20 cellular contexts compared by ENCODE assay signal in the genomic region with DNA sequence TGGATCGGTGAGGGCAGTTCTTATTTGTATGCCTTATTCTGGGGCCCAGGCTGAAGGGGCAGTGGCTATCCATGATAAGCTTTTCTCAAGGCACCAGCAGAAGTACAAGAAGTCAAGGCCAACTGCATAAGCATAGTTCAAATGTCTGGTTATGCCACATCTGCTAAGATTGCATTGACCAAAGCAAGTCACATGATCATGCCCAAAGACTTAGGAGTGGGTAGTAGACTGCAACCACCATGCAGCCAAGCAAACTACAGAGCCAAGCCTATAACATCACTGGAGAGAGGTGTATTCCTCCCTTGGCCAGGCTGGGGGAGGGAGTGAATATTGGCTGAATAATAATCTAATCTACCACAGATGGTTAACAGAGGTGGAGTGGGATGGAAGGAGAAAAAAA. TPM values are rescaled to one million over a fixed set of nuclear protein-coding genes. Genes with fewer than 3 reads are reported as not detected.
A peak's percentile ranks its signal among the peaks of the same experiment; 100 is the strongest.
DNase-seq lines count a peak whose midpoint lies in the region; ATAC-seq and TF ChIP-seq lines count a peak whose summit lies in the region.
"Had no signal": no experiment of that assay in that cellular context is flagged by ENCODE, and none has a peak within 500 bp of the region (broad histone marks: within the 10 kb centered on the region; RNA-seq: fewer than 3 reads in every experiment).

No MANE protein-coding gene starts in this region.

- no peaks in the 10 kb centered on the region for H3K27me3 Mint-ChIP-seq in activated CD8-positive, alpha-beta memory T cell treated with anti-CD3 and anti-CD28 coated beads, Interleukin-2, amount 10 ng/mL, durations not matched to agents 7 days and 5 days
- H3K27me3 Mint-ChIP-seq in stimulated activated naive CD8-positive, alpha-beta T cell treated with anti-CD3 and anti-CD28 coated beads, Interleukin-15, amount 100 ng/mL, for 72 hours, result no peaks in the 10 kb centered on the region

- H3K4me3 ChIP-seq in Loucy (ENCODE audit: low read length, poor library complexity, severe bottlenecking), result no peak overlapping the region
- H3K4me3 ChIP-seq in dorsolateral prefrontal cortex, result no peak overlapping the region
- no peak overlapping the region for H3K4me3 ChIP-seq in esophagus squamous epithelium
- H3K4me3 ChIP-seq: gastroesophageal sphincter, tibial nerve had no signal

- H3K27me3 ChIP-seq in Loucy (ENCODE audit: insufficient read depth, low read length, poor library complexity, severe bottlenecking) (no peaks in the 10 kb centered on the region), dorsolateral prefrontal cortex (no peaks in the 10 kb centered on the region), esophagus squamous epithelium (no peaks in the 10 kb centered on the region)
- H3K27me3 ChIP-seq: gastroesophageal sphincter, tibial nerve had no signal

- no peak for DNase-seq in activated CD8-positive, alpha-beta memory T cell treated with anti-CD3 and anti-CD28 coated beads, Interleukin-2, amount 10 ng/mL, durations not matched to agents 7 days and 5 days
- DNase-seq in activated CD8-positive, alpha-beta memory T cell treated with anti-CD3 and anti-CD28 coated beads, Interleukin-2, amount 50 U/mL, for 48 hours, result no peak
- no peak for DNase-seq in dorsolateral prefrontal cortex
- no peak for DNase-seq in stimulated activated naive CD8-positive, alpha-beta T cell treated with anti-CD3 and anti-CD28 coated beads, Interleukin-15, amount 100 ng/mL, for 72 hours
- DNase-seq in esophagus squamous epithelium (lab: John Stamatoyannopoulos, UW), result no peak
- DNase-seq in SK-N-DZ (ENCODE audit: low spot score), result no peak
- DNase-seq: DMS79 treated with DMSO at 0.1 percent for 48 hours; GOT3; Kasumi-1; left ventricle myocardium superior; NCI-H1417; NCI-H748 treated with DMSO at 0.1 percent for 48 hours; posterior cingulate gyrus; stimulated activated CD4-positive, alpha-beta T cell treated with anti-CD3 and anti-CD28 coated beads, Interleukin-4, amount 100 ng/mL, for 4 hours; stimulated activated CD8-positive, alpha-beta memory T cell treated with anti-CD3 and anti-CD28 coated beads, Interleukin-4, amount 100 ng/mL, for 48 hours had no signal

- no peaks in the 10 kb centered on the region for H3K9me3 ChIP-seq in Loucy (ENCODE audit: insufficient read depth, low read depth, low read length)
- no peaks in the 10 kb centered on the region for H3K9me3 ChIP-seq in esophagus squamous epithelium
- H3K9me3 ChIP-seq: gastroesophageal sphincter, tibial nerve had no signal

- ATAC-seq in activated CD8-positive, alpha-beta memory T cell treated with anti-CD3 and anti-CD28 coated beads, Interleukin-2, amount 10 ng/mL, durations not matched to agents 7 days and 5 days, result no peak
- ATAC-seq in stimulated activated naive CD8-positive, alpha-beta T cell treated with anti-CD3 and anti-CD28 coated beads, Interleukin-15, amount 100 ng/mL, for 72 hours, result no peak
- no peak for ATAC-seq in HG03097 (IDR thresholded peaks at IDR 0.05; ENCODE audit: low FRiP score, unreplicated experiment)
- ATAC-seq: gastroesophageal sphincter, left ventricle myocardium superior, Panc1 had no signal

- no peaks in the 10 kb centered on the region for H3K36me3 ChIP-seq in Loucy (ENCODE audit: insufficient read depth, low read length)
- peaks cover 0 to 8% (median 0%) of the 10 kb centered on the region in 3 donors for H3K36me3 ChIP-seq in esophagus squamous epithelium
- H3K36me3 ChIP-seq: gastroesophageal sphincter, tibial nerve had no signal

- TF ChIP-seq POLR2A in esophagus squamous epithelium (IDR thresholded peaks at IDR 0.05), result no peak

- intact Hi-C loops in dorsolateral prefrontal cortex (cut with DNase I) (no loop called here), esophagus squamous epithelium (cut with DNase I) (no loop called here)

- TF ChIP-seq CTCF in Loucy (conservative IDR thresholded peaks at IDR 0.05; ENCODE audit: low read length) (no peak), dorsolateral prefrontal cortex (IDR thresholded peaks at IDR 0.05 in 54 of 56, conservative IDR thresholded peaks at IDR 0.05 in 2 of 56; ENCODE audit: low read depth in 1 of 56, partially characterized antibody in 56 of 56) (no peak), esophagus squamous epithelium (IDR thresholded peaks at IDR 0.05) (no peak)

- peaks cover 74% of the 10 kb centered on the region for H3K79me2 ChIP-seq in Loucy (ENCODE audit: insufficient read depth, low read length)

- H4K20me1 ChIP-seq in Loucy (ENCODE audit: insufficient read depth, low read length, poor library complexity, severe bottlenecking), result peaks cover 9% of the 10 kb centered on the region

- CTCF ChIA-PET in activated CD8-positive, alpha-beta memory T cell treated with anti-CD3 and anti-CD28 coated beads, Interleukin-2, amount 10 ng/mL, durations not matched to agents 7 days and 5 days (lab: Charles Lee), result no interaction called here

- peaks cover 3% of the 10 kb centered on the region; the same call in 1 of the 2 replicates for H3F3A ChIP-seq in Loucy (ENCODE audit: low read depth)

- peaks cover 32% of the 10 kb centered on the region for H3K4me1 Mint-ChIP-seq in activated CD8-positive, alpha-beta memory T cell treated with anti-CD3 and anti-CD28 coated beads, Interleukin-2, amount 10 ng/mL, durations not matched to agents 7 days and 5 days
- H3K4me1 Mint-ChIP-seq in stimulated activated naive CD8-positive, alpha-beta T cell treated with anti-CD3 and anti-CD28 coated beads, Interleukin-15, amount 100 ng/mL, for 72 hours, result peaks cover 47% of the 10 kb centered on the region

- H3K4me2 ChIP-seq in Loucy (ENCODE audit: low read depth, low read length, poor library complexity, severe bottlenecking), result peak overlapping the region; percentile 17

- no peaks in the 10 kb centered on the region for H3K9me3 Mint-ChIP-seq in activated CD8-positive, alpha-beta memory T cell treated with anti-CD3 and anti-CD28 coated beads, Interleukin-2, amount 10 ng/mL, durations not matched to agents 7 days and 5 days (ENCODE audit: low read depth)
- H3K9me3 Mint-ChIP-seq in stimulated activated naive CD8-positive, alpha-beta T cell treated with anti-CD3 and anti-CD28 coated beads, Interleukin-15, amount 100 ng/mL, for 72 hours, result no peaks in the 10 kb centered on the region

- H3K9ac ChIP-seq in Loucy (ENCODE audit: low read depth, low read length, poor library complexity, severe bottlenecking), result no peak overlapping the region

- 86 to 100% methylated on average over 1 of the region's 1 CpG for WGBS in esophagus squamous epithelium, 2 donors

- peak overlapping the region; percentile 5 for H3K27ac Mint-ChIP-seq in activated CD8-positive, alpha-beta memory T cell treated with anti-CD3 and anti-CD28 coated beads, Interleukin-2, amount 10 ng/mL, durations not matched to agents 7 days and 5 days
- H3K27ac Mint-ChIP-seq in stimulated activated naive CD8-positive, alpha-beta T cell treated with anti-CD3 and anti-CD28 coated beads, Interleukin-15, amount 100 ng/mL, for 72 hours, result peak overlapping the region; percentile 62 to 72

- H3K36me3 Mint-ChIP-seq in activated CD8-positive, alpha-beta memory T cell treated with anti-CD3 and anti-CD28 coated beads, Interleukin-2, amount 10 ng/mL, durations not matched to agents 7 days and 5 days, result peaks cover 15% of the 10 kb centered on the region

- no peak overlapping the region for H3K4me3 Mint-ChIP-seq in activated CD8-positive, alpha-beta memory T cell treated with anti-CD3 and anti-CD28 coated beads, Interleukin-2, amount 10 ng/mL, durations not matched to agents 7 days and 5 days
- peak overlapping the region in 1 of 2 donors; percentile 1 for H3K4me3 Mint-ChIP-seq in stimulated activated naive CD8-positive, alpha-beta T cell treated with anti-CD3 and anti-CD28 coated beads, Interleukin-15, amount 100 ng/mL, for 72 hours

- peak overlapping the region in 58 of 59 donors; percentile 20 to 100 (median 96) for H3K27ac ChIP-seq in dorsolateral prefrontal cortex
- no peak overlapping the region for H3K27ac ChIP-seq in esophagus squamous epithelium
- H3K27ac ChIP-seq: gastroesophageal sphincter had no signal

- no peaks in the 10 kb centered on the region for H3K9me2 ChIP-seq in Loucy (replicated peaks; ENCODE audit: low read depth, low read length)

- H3K4me1 ChIP-seq in Loucy (ENCODE audit: insufficient read depth, low read length, poor library complexity, severe bottlenecking) (peaks cover 22% of the 10 kb centered on the region), esophagus squamous epithelium (peaks cover 9 to 60% (median 18%) of the 10 kb centered on the region in 3 donors)

- H2AFZ ChIP-seq in Loucy (ENCODE audit: low read length), result no peak overlapping the region

RNA-seq across cellular contexts. Expression of gene PSEN1, which starts 4.6 kb away (rescaled TPM):
- 10 to 100 TPM; 33.9 to 37.3 TPM for total RNA-seq in activated CD8-positive, alpha-beta memory T cell treated with anti-CD3 and anti-CD28 coated beads, Interleukin-2, amount 10 ng/mL, durations not matched to agents 7 days and 5 days
- total RNA-seq in dorsolateral prefrontal cortex (100 to 1,000 TPM in 44 of 120 experiments, 10 to 100 TPM in 76; 53.3 to 206 (median 92.7) TPM), esophagus squamous epithelium (10 to 100 TPM; 34.6 to 49.8 (median 41.5) TPM)
- 18.2 and 23.3 TPM in 2 replicates for polyA plus RNA-seq in SK-N-DZ (2014; cell fraction: cytosol; rRNA removed)
- 13.6 and 15.0 TPM in 2 replicates for polyA plus RNA-seq in SK-N-DZ (2014; cell fraction: nucleus; rRNA removed)

Comparison
In these comparisons a context has a peak if more than half of its experiments do, and no peak if none do; other contexts are left out.
1. H3K27ac ChIP-seq: peak in dorsolateral prefrontal cortex (58 of 59); none in esophagus squamous epithelium (0 of 4).